26 cellular contexts compared by ENCODE assay signal in the genomic region with DNA sequence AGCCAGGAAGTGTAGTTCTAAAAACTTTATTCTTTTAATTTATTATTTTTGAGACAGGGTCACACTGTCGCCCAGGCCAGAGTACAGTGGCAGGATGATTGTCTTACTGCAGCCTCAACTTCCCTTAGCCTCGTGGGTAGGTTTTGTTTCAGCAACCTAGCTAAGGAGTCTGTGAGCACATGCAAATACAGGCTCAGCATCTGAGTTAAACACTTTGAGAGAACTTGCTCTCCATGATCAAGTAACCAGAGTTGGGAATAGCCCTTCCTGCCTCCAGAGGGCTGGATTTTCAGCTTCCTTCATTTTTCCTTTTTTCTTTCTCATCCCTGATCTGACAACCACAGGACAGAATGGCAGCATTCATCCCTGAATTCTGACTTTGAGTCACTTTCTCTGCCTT.
"Had no signal": no experiment of that assay in that cellular context is flagged by ENCODE, and none has a peak within 500 bp of the region (broad histone marks: within the 10 kb centered on the region; RNA-seq: fewer than 3 reads in every experiment).

No MANE protein-coding gene starts in this region.

- DNase-seq: kidney; left colon; left lung; lower lobe of right lung; mammary epithelial cell; mesenchymal stem cell; naive thymus-derived CD8-positive, alpha-beta T cell; nucleus accumbens; pancreas; posterior cingulate gyrus; retina; right cardiac atrium; stimulated activated CD4-positive, alpha-beta T cell treated with anti-CD3 and anti-CD28 coated beads, Interleukin-12 subunit alpha, Interleukin-12 subunit beta, amount 100 ng/mL, for 4 hours; stimulated activated CD4-positive, alpha-beta T cell treated with anti-CD3 and anti-CD28 coated beads, Interleukin-15, amount 100 ng/mL, for 24 hours; stimulated activated CD4-positive, alpha-beta T cell treated with anti-CD3 and anti-CD28 coated beads, Interleukin-2, amount 100 ng/mL, for 24 hours; stimulated activated CD4-positive, alpha-beta T cell treated with anti-CD3 and anti-CD28 coated beads, Interleukin-4, amount 100 ng/mL, for 1 hour; stimulated activated naive B cell treated with anti-CD40 and anti-IgM and Interleukin-4, amounts not matched to agents 10 μg/mL and 1 μg/mL and 100 μg/mL, for 72 hours; stimulated activated naive CD8-positive, alpha-beta T cell treated with anti-CD3 and anti-CD28 coated beads, Interleukin-15, Interleukin-2, amounts not matched to agents 100 U/mL and 50 U/mL, for 24 hours; stomach; testis; thyroid gland; transverse colon; upper lobe of left lung had no signal

- H3K4me3 ChIP-seq: left lung, lower lobe of right lung, pancreas, prostate gland, skin epidermis, stomach, testis, thyroid gland, transverse colon, upper lobe of left lung, vagina had no signal

- FAIRE-seq: kidney, pancreas had no signal

- H3K27ac ChIP-seq: left lung, lower lobe of right lung, pancreas, prostate gland, skin epidermis, stomach, testis, thyroid gland, transverse colon, upper lobe of left lung, vagina had no signal

- H3K4me1 ChIP-seq: left lung, lower lobe of right lung, pancreas, prostate gland, stomach, testis, thyroid gland, transverse colon, upper lobe of left lung, vagina had no signal

- H3K9me3 ChIP-seq: lower lobe of right lung, pancreas, prostate gland, stomach, testis, thyroid gland, upper lobe of left lung, vagina had no signal

- H3K36me3 ChIP-seq: left lung, lower lobe of right lung, pancreas, prostate gland, stomach, thyroid gland, transverse colon, upper lobe of left lung, vagina had no signal

- H3K27me3 ChIP-seq: left lung, pancreas, stomach, testis, thyroid gland, transverse colon, upper lobe of left lung, vagina had no signal
